Comparison of ENCODE assay signal across 1 cellular context in the genomic region with DNA sequence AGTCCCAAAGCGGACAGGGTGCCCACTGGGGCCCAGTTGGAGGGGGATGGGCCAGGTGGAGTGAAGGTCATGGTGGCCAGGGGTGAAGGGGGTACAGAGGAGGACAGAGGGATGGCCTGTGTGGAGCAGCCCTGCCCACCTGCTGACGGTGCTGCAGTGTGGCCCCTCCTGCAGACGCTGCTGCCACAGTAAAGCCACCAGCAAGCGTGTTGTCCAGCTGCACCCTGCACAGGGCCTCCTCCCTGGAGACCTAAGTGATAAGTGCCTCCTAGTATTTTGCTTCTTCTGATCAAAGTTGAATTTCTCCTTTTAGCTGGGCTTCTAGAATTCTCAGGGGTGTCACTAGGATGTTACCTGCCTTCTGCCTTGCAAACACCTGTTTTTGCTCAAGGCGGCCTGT.
TF ChIP-seq lines count a peak whose summit lies in the region.

No MANE protein-coding gene starts in this region.

TF ChIP-seq in H1, 55 proteins besides CTCF, POLR2A, EP300 and RAD21:
- TF ChIP-seq SIX5 (IDR thresholded peaks at IDR 0.05; ENCODE audit: low read depth, low read length) (no peak), ZNF274 (IDR thresholded peaks at IDR 0.05; ENCODE audit: borderline replicate concordance, extremely low read depth, low read length) (no peak)
- TF ChIP-seq, protein P1, sequence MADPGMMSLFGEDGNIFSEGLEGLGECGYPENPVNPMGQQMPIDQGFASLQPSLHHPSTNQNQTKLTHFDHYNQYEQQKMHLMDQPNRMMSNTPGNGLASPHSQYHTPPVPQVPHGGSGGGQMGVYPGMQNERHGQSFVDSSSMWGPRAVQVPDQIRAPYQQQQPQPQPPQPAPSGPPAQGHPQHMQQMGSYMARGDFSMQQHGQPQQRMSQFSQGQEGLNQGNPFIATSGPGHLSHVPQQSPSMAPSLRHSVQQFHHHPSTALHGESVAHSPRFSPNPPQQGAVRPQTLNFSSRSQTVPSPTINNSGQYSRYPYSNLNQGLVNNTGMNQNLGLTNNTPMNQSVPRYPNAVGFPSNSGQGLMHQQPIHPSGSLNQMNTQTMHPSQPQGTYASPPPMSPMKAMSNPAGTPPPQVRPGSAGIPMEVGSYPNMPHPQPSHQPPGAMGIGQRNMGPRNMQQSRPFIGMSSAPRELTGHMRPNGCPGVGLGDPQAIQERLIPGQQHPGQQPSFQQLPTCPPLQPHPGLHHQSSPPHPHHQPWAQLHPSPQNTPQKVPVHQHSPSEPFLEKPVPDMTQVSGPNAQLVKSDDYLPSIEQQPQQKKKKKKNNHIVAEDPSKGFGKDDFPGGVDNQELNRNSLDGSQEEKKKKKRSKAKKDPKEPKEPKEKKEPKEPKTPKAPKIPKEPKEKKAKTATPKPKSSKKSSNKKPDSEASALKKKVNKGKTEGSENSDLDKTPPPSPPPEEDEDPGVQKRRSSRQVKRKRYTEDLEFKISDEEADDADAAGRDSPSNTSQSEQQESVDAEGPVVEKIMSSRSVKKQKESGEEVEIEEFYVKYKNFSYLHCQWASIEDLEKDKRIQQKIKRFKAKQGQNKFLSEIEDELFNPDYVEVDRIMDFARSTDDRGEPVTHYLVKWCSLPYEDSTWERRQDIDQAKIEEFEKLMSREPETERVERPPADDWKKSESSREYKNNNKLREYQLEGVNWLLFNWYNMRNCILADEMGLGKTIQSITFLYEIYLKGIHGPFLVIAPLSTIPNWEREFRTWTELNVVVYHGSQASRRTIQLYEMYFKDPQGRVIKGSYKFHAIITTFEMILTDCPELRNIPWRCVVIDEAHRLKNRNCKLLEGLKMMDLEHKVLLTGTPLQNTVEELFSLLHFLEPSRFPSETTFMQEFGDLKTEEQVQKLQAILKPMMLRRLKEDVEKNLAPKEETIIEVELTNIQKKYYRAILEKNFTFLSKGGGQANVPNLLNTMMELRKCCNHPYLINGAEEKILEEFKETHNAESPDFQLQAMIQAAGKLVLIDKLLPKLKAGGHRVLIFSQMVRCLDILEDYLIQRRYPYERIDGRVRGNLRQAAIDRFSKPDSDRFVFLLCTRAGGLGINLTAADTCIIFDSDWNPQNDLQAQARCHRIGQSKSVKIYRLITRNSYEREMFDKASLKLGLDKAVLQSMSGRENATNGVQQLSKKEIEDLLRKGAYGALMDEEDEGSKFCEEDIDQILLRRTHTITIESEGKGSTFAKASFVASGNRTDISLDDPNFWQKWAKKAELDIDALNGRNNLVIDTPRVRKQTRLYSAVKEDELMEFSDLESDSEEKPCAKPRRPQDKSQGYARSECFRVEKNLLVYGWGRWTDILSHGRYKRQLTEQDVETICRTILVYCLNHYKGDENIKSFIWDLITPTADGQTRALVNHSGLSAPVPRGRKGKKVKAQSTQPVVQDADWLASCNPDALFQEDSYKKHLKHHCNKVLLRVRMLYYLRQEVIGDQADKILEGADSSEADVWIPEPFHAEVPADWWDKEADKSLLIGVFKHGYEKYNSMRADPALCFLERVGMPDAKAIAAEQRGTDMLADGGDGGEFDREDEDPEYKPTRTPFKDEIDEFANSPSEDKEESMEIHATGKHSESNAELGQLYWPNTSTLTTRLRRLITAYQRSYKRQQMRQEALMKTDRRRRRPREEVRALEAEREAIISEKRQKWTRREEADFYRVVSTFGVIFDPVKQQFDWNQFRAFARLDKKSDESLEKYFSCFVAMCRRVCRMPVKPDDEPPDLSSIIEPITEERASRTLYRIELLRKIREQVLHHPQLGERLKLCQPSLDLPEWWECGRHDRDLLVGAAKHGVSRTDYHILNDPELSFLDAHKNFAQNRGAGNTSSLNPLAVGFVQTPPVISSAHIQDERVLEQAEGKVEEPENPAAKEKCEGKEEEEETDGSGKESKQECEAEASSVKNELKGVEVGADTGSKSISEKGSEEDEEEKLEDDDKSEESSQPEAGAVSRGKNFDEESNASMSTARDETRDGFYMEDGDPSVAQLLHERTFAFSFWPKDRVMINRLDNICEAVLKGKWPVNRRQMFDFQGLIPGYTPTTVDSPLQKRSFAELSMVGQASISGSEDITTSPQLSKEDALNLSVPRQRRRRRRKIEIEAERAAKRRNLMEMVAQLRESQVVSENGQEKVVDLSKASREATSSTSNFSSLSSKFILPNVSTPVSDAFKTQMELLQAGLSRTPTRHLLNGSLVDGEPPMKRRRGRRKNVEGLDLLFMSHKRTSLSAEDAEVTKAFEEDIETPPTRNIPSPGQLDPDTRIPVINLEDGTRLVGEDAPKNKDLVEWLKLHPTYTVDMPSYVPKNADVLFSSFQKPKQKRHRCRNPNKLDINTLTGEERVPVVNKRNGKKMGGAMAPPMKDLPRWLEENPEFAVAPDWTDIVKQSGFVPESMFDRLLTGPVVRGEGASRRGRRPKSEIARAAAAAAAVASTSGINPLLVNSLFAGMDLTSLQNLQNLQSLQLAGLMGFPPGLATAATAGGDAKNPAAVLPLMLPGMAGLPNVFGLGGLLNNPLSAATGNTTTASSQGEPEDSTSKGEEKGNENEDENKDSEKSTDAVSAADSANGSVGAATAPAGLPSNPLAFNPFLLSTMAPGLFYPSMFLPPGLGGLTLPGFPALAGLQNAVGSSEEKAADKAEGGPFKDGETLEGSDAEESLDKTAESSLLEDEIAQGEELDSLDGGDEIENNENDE (IDR thresholded peaks at IDR 0.05; ENCODE audit: insufficient replicate concordance, low read length), result no peak
